In genomic region chr1:150405660-150406059, GRCh38 we compare ENCODE assay signal across 1 cellular context.
TF ChIP-seq lines count a peak whose summit lies in the region.

No MANE protein-coding gene starts in this region.

TF ChIP-seq in GM23338, 12 proteins besides CTCF, POLR2A, EP300 and RAD21 (continued from another document):
- no peak for TF ChIP-seq ETS1 (IDR thresholded peaks at IDR 0.05)
- TF ChIP-seq STAT1 (IDR thresholded peaks at IDR 0.05; ENCODE audit: unreplicated experiment) = no peak
- no peak for TF ChIP-seq POLR2AphosphoS5 (IDR thresholded peaks at IDR 0.05; ENCODE audit: low read depth)
- no peak for TF ChIP-seq ZNF114 (CRISPR knock-in tag; IDR thresholded peaks at IDR 0.05)
- TF ChIP-seq ZNF462 (CRISPR knock-in tag; IDR thresholded peaks at IDR 0.05) = no peak
- no peak for TF ChIP-seq JUNB (IDR thresholded peaks at IDR 0.05; ENCODE audit: unreplicated experiment)
